ENCODE assay signal across 8 cellular contexts in genomic region chr18:9095297-9096012, GRCh38. TPM values are rescaled to one million over a fixed set of nuclear protein-coding genes. Genes with fewer than 3 reads are reported as not detected.
DNase-seq lines count a peak whose midpoint lies in the region; ATAC-seq, FAIRE-seq and TF ChIP-seq lines count a peak whose summit lies in the region.

No MANE protein-coding gene starts in this region.

- no peak overlapping the region for H3K56ac ChIP-seq in mesendoderm (ENCODE audit: low read length)

- no peak overlapping the region for H2BK15ac ChIP-seq in mesendoderm (replicated peaks; ENCODE audit: low read depth)

- H2BK120ac ChIP-seq in mesendoderm (ENCODE audit: low read depth, low read length), result no peak overlapping the region

- H3K4me3 ChIP-seq in sigmoid colon (no peak overlapping the region), mesendoderm (ENCODE audit: low read length) (no peak overlapping the region)

- H4K8ac ChIP-seq in mesendoderm (ENCODE audit: low read depth, low read length), result no peak overlapping the region

- no peaks in the 10 kb centered on the region for H3K9me3 Mint-ChIP-seq in HFFc6
- H3K9me3 Mint-ChIP-seq in activated naive CD4-positive, alpha-beta T cell treated with anti-CD3 and anti-CD28 coated beads, Interleukin-2, amount 50 U/mL, for 72 hours, result peaks cover 0 to 8% of the 10 kb centered on the region in 2 donors

- H3K27me3 ChIP-seq in sigmoid colon (no peaks in the 10 kb centered on the region), mesendoderm (ENCODE audit: insufficient read depth, low read length, poor library complexity) (no peaks in the 10 kb centered on the region)

- H2AK5ac ChIP-seq in mesendoderm (ENCODE audit: low read length), result no peak overlapping the region

- no peak overlapping the region for H3K4me2 ChIP-seq in mesendoderm (ENCODE audit: low read length)

- DNase-seq in GM18507 (ENCODE audit: extremely low spot score, insufficient read length, low read depth), result no peak
- no peak for DNase-seq in HFFc6
- peak; percentile 74 for DNase-seq in NOMO-1 treated with DMSO at 0.1 percent for 48 hours (lab: John Stamatoyannopoulos, UW; ENCODE audit: unreplicated experiment)
- peak in 1 of 2 donors; percentile 68 for DNase-seq in activated naive CD4-positive, alpha-beta T cell treated with anti-CD3 and anti-CD28 coated beads, Interleukin-2, amount 50 U/mL, for 72 hours (ENCODE audit: low spot score in 2 of 2)
- peak; percentile 72 for DNase-seq in sigmoid colon
- DNase-seq in DMS153 treated with DMSO at 0.1 percent for 48 hours (lab: John Stamatoyannopoulos, UW; ENCODE audit: unreplicated experiment), result no peak
- no peak for DNase-seq in A172 (ENCODE audit: low spot score)
- DNase-seq in mesendoderm, result no peak

- intact Hi-C loops in sigmoid colon (cut with DNase I), result no loop called here

- no peak for TF ChIP-seq POLR2A in sigmoid colon (IDR thresholded peaks at IDR 0.05)

- H3K36me3 ChIP-seq in sigmoid colon (no peaks in the 10 kb centered on the region), mesendoderm (ENCODE audit: control insufficient read depth, insufficient read depth, low read length) (no peaks in the 10 kb centered on the region)

- peak; percentile 61 to 76 for ATAC-seq in activated naive CD4-positive, alpha-beta T cell treated with anti-CD3 and anti-CD28 coated beads, Interleukin-2, amount 50 U/mL, for 72 hours

- TF ChIP-seq EP300 in sigmoid colon (IDR thresholded peaks at IDR 0.05), result peak in 1 of 4 donors; percentile 20

- H3K4me1 ChIP-seq in sigmoid colon (peaks cover 0 to 21% (median 20%) of the 10 kb centered on the region in 4 donors), mesendoderm (ENCODE audit: control insufficient read depth, low read depth, low read length) (no peaks in the 10 kb centered on the region)

- no peaks in the 10 kb centered on the region for H3K79me1 ChIP-seq in mesendoderm (ENCODE audit: low read length)

- H4K5ac ChIP-seq in mesendoderm (ENCODE audit: low read length), result no peak overlapping the region

- H3K27ac Mint-ChIP-seq in HFFc6, result peak overlapping the region; percentile 97
- peak overlapping the region; percentile 100 for H3K27ac Mint-ChIP-seq in activated naive CD4-positive, alpha-beta T cell treated with anti-CD3 and anti-CD28 coated beads, Interleukin-2, amount 50 U/mL, for 72 hours

- peak; percentile 89 for FAIRE-seq in GM18507 (lab: Jason Lieb, UNC)

- H3K79me2 ChIP-seq in mesendoderm (ENCODE audit: control insufficient read depth, insufficient read depth, low read length), result no peaks in the 10 kb centered on the region

- H3K18ac ChIP-seq in mesendoderm (ENCODE audit: low read length), result no peak overlapping the region

- H3K36me3 Mint-ChIP-seq in HFFc6 (ENCODE audit: low read depth), result no peaks in the 10 kb centered on the region
- peaks cover 6 to 30% of the 10 kb centered on the region in 2 donors for H3K36me3 Mint-ChIP-seq in activated naive CD4-positive, alpha-beta T cell treated with anti-CD3 and anti-CD28 coated beads, Interleukin-2, amount 50 U/mL, for 72 hours

- no peaks in the 10 kb centered on the region; the same call in none of the 2 replicates for H3K27me3 Mint-ChIP-seq in HFFc6 (ENCODE audit: insufficient read depth)

- H3K4ac ChIP-seq in mesendoderm (ENCODE audit: low read depth, low read length), result no peak overlapping the region

- H3K9me3 ChIP-seq in sigmoid colon, result no peaks in the 10 kb centered on the region

- H2BK5ac ChIP-seq in mesendoderm (ENCODE audit: low read length), result no peak overlapping the region

- H3K4me1 Mint-ChIP-seq in HFFc6 (ENCODE audit: low read depth), result peaks cover 53% of the 10 kb centered on the region

- H3K9ac ChIP-seq in mesendoderm (ENCODE audit: low read length), result no peak overlapping the region

- TF ChIP-seq CTCF in HFFc6 (IDR thresholded peaks at IDR 0.05) (no peak), sigmoid colon (IDR thresholded peaks at IDR 0.05) (no peak)

- H3K27ac ChIP-seq in sigmoid colon (peak overlapping the region; percentile 59 to 80 (median 78)), mesendoderm (ENCODE audit: low read depth, low read length) (no peak overlapping the region)

- WGBS in sigmoid colon, 2 donors, result 43 to 82% methylated on average over 9 of the region's 9 CpGs
- no CpG with 5 or more reads among the region's 9 CpGs for WGBS in mesendoderm (ENCODE audit: extremely low coverage, insufficient coverage, low lambda C conversion rate)

- no peak overlapping the region for H3K23ac ChIP-seq in mesendoderm (ENCODE audit: low read length)

- H3K4me3 Mint-ChIP-seq in HFFc6, result peak overlapping the region; percentile 64; the same call in 1 of the 2 replicates

RNA-seq across cellular contexts. Expression of gene NDUFV2, which starts 7.0 kb away (rescaled TPM):
- total RNA-seq in HFFc6 (2021; fragmentation: NEBNext Ultra II Directional; extraction: Animal tissue kit (Norgen Biotek cat#: 25700)), result 100 to 1,000 TPM; 157 to 198 (median 184) TPM
- 100 to 1,000 TPM; 311 to 402 TPM for total RNA-seq in activated naive CD4-positive, alpha-beta T cell treated with anti-CD3 and anti-CD28 coated beads, Interleukin-2, amount 50 U/mL, for 72 hours
- 100 to 1,000 TPM in 3 of 4 donors, 10 to 100 TPM in 1; 81.3 to 131 (median 115) TPM for total RNA-seq in sigmoid colon
- 100 to 1,000 TPM; 207 to 339 (median 246) TPM for polyA plus RNA-seq in sigmoid colon
- 244 and 300 TPM in 2 replicates for total RNA-seq in A172 (2014; rRNA removed; shearing (Covaris generic))
- polyA plus RNA-seq in mesendoderm (2013, experiment 1 of 2), result 248 TPM
- 246 TPM for polyA plus RNA-seq in mesendoderm (2013, experiment 2 of 2)

RNA-seq across cellular contexts. Expression of gene ANKRD12, which starts 41.1 kb away (rescaled TPM):
- 10 to 100 TPM; 26.5 to 31.3 (median 29.8) TPM for total RNA-seq in HFFc6 (2021; fragmentation: NEBNext Ultra II Directional; extraction: Animal tissue kit (Norgen Biotek cat#: 25700))
- 10 to 100 TPM; 63.7 to 72.3 TPM for total RNA-seq in activated naive CD4-positive, alpha-beta T cell treated with anti-CD3 and anti-CD28 coated beads, Interleukin-2, amount 50 U/mL, for 72 hours
- 100 to 1,000 TPM in 2 of 4 donors, 10 to 100 TPM in 2; 88.5 to 132 (median 102) TPM for total RNA-seq in sigmoid colon
- polyA plus RNA-seq in sigmoid colon, result 10 to 100 TPM in 1 of 3 donors, 1 to 10 TPM in 2; 5.1 to 11.4 (median 7.2) TPM
- 12.5 and 24.1 TPM in 2 replicates for total RNA-seq in A172 (2014; rRNA removed; shearing (Covaris generic))
- 29.0 TPM for polyA plus RNA-seq in mesendoderm (2013, experiment 1 of 2)
- polyA plus RNA-seq in mesendoderm (2013, experiment 2 of 2), result 27.7 TPM

Comparison
In these comparisons a context has a peak if more than half of its experiments do, and no peak if none do; other contexts are left out.
1. DNase-seq: peak in NOMO-1 treated with DMSO at 0.1 percent for 48 hours (single experiment) and sigmoid colon (single experiment); none in GM18507 (single experiment), HFFc6 (single experiment), DMS153 treated with DMSO at 0.1 percent for 48 hours (single experiment), A172 (single experiment) and mesendoderm (single experiment).